In genomic region chr11:135019343-135019742, GRCh38 we compare ENCODE assay signal across 32 cellular contexts.
DNase-seq lines count a peak whose midpoint lies in the region; ATAC-seq and TF ChIP-seq lines count a peak whose summit lies in the region.
"Had no signal": no experiment of that assay in that cellular context is flagged by ENCODE, and none has a peak within 500 bp of the region (broad histone marks: within the 10 kb centered on the region; RNA-seq: fewer than 3 reads in every experiment).

No MANE protein-coding gene starts in this region.

- in situ Hi-C loops in brain microvascular endothelial cell (cut with HindIII; ENCODE audit: low pct_ligation_motif_present, low sequenced_read_pairs) = no loop called here

- peak overlapping the region; percentile 50 to 63 for H3K27ac Mint-ChIP-seq in stimulated activated naive CD8-positive, alpha-beta T cell treated with anti-CD3 and anti-CD28 coated beads, Interleukin-15, amount 100 ng/mL, for 72 hours
- H3K27ac Mint-ChIP-seq: B cell; CD14-positive monocyte; CD4-positive, alpha-beta memory T cell; CD4-positive, alpha-beta T cell; CD4-positive, CD25-positive, alpha-beta regulatory T cell; CD8-positive, alpha-beta T cell had no signal

- DNase-seq in stimulated activated naive CD8-positive, alpha-beta T cell treated with anti-CD3 and anti-CD28 coated beads, Interleukin-15, amount 100 ng/mL, for 72 hours = no peak
- DNase-seq in stimulated activated naive CD8-positive, alpha-beta T cell treated with anti-CD3 and anti-CD28 coated beads, Interleukin-15, Interleukin-2, amounts not matched to agents 100 U/mL and 50 U/mL, for 24 hours = no peak
- DNase-seq in brain microvascular endothelial cell = no peak
- peak; percentile 55 for DNase-seq in esophagus muscularis mucosa (ENCODE audit: extremely low spot score)
- no peak for DNase-seq in EL
- no peak for DNase-seq in mesenteric fat pad (ENCODE audit: low spot score)
- DNase-seq: 8988T; ACHN; AML-193; BE2C; C1 segment of cervical spinal cord; Caco-2; Calu3; CD4-positive, alpha-beta memory T cell; CD4-positive, alpha-beta T cell; CD4-positive, CD25-positive, alpha-beta regulatory T cell; CD8-positive, alpha-beta memory T cell; CD8-positive, alpha-beta T cell; COR-L47; DMS 273 treated with DMSO at 0.1 percent for 48 hours; DMS153; DMS53; DMS79; DMS79 treated with DMSO at 0.1 percent for 48 hours; DND-41 had no signal

- no peaks in the 10 kb centered on the region for H3K36me3 ChIP-seq in brain microvascular endothelial cell (replicated peaks)
- H3K36me3 ChIP-seq in esophagus muscularis mucosa = no peaks in the 10 kb centered on the region
- H3K36me3 ChIP-seq: BE2C; BLaER1; BLaER1 treated with 17β-estradiol and CSF1 and Interleukin-3, amounts not matched to agents 10 nM and 100 nM had no signal

- no peaks in the 10 kb centered on the region for H3K9me3 ChIP-seq in esophagus muscularis mucosa
- H3K9me3 ChIP-seq: A549; BE2C; BLaER1; BLaER1 treated with 17β-estradiol and CSF1 and Interleukin-3, amounts not matched to agents 10 nM and 100 nM; Caco-2 had no signal

- no peak for TF ChIP-seq EP300 in esophagus muscularis mucosa (IDR thresholded peaks at IDR 0.05)

- WGBS in esophagus muscularis mucosa = 63% methylated on average over 7 of the region's 7 CpGs

- H3K4me1 Mint-ChIP-seq in stimulated activated naive CD8-positive, alpha-beta T cell treated with anti-CD3 and anti-CD28 coated beads, Interleukin-15, amount 100 ng/mL, for 72 hours = no peaks in the 10 kb centered on the region
- H3K4me1 Mint-ChIP-seq: B cell; CD14-positive monocyte; CD4-positive, alpha-beta memory T cell; CD4-positive, CD25-positive, alpha-beta regulatory T cell; CD8-positive, alpha-beta memory T cell had no signal

- no peak overlapping the region for H3K4me3 Mint-ChIP-seq in stimulated activated naive CD8-positive, alpha-beta T cell treated with anti-CD3 and anti-CD28 coated beads, Interleukin-15, amount 100 ng/mL, for 72 hours
- H3K4me3 Mint-ChIP-seq: B cell; CD14-positive monocyte; CD4-positive, alpha-beta memory T cell; CD4-positive, alpha-beta T cell; CD4-positive, CD25-positive, alpha-beta regulatory T cell; CD8-positive, alpha-beta memory T cell; CD8-positive, alpha-beta T cell had no signal

- peaks cover 0 to 4% of the 10 kb centered on the region in 2 donors for H3K9me3 Mint-ChIP-seq in stimulated activated naive CD8-positive, alpha-beta T cell treated with anti-CD3 and anti-CD28 coated beads, Interleukin-15, amount 100 ng/mL, for 72 hours
- H3K9me3 Mint-ChIP-seq: CD4-positive, alpha-beta T cell; CD8-positive, alpha-beta T cell had no signal

- peaks cover 15% of the 10 kb centered on the region for H3K27me3 Mint-ChIP-seq in stimulated activated naive CD8-positive, alpha-beta T cell treated with anti-CD3 and anti-CD28 coated beads, Interleukin-15, amount 100 ng/mL, for 72 hours
- H3K27me3 Mint-ChIP-seq: CD4-positive, CD25-positive, alpha-beta regulatory T cell had no signal

- H3K4me1 ChIP-seq in esophagus muscularis mucosa = no peaks in the 10 kb centered on the region
- H3K4me1 ChIP-seq: A549, BE2C, BLaER1, Caco-2 had no signal

- H3K27me3 ChIP-seq in brain microvascular endothelial cell (replicated peaks) = no peaks in the 10 kb centered on the region
- peaks cover 0 to 15% (median 0%) of the 10 kb centered on the region in 4 donors for H3K27me3 ChIP-seq in esophagus muscularis mucosa
- H3K27me3 ChIP-seq: BE2C; BLaER1; BLaER1 treated with 17β-estradiol and CSF1 and Interleukin-3, amounts not matched to agents 10 nM and 100 nM had no signal

- no peak for TF ChIP-seq CTCF in brain microvascular endothelial cell (IDR thresholded peaks at IDR 0.05; ENCODE audit: low read depth, low read length, missing control alignments)
- no peak for TF ChIP-seq CTCF in esophagus muscularis mucosa (IDR thresholded peaks at IDR 0.05)

- intact Hi-C loops in esophagus muscularis mucosa (cut with DNase I) = no loop called here

- ATAC-seq in stimulated activated naive CD8-positive, alpha-beta T cell treated with anti-CD3 and anti-CD28 coated beads, Interleukin-15, amount 100 ng/mL, for 72 hours = no peak
- no peak for ATAC-seq in stimulated activated naive CD8-positive, alpha-beta T cell treated with anti-CD3 and anti-CD28 coated beads, Interleukin-15, Interleukin-2, amounts not matched to agents 100 U/mL and 50 U/mL, for 24 hours
- ATAC-seq: A549; CD8-positive, alpha-beta T cell had no signal

- no peak for TF ChIP-seq POLR2A in esophagus muscularis mucosa (IDR thresholded peaks at IDR 0.05; ENCODE audit: low read depth)

- no peak overlapping the region for H3K4me3 ChIP-seq in brain microvascular endothelial cell (ENCODE audit: low read depth, low read length)
- no peak overlapping the region for H3K4me3 ChIP-seq in esophagus muscularis mucosa
- H3K4me3 ChIP-seq: A549; BLaER1; BLaER1 treated with 17β-estradiol and CSF1 and Interleukin-3, amounts not matched to agents 10 nM and 100 nM had no signal

- peak overlapping the region; percentile 36 for H3K27ac ChIP-seq in brain microvascular endothelial cell
- no peak overlapping the region for H3K27ac ChIP-seq in esophagus muscularis mucosa (replicated peaks in 1 of 4)
- H3K27ac ChIP-seq: 22Rv1; A549; BLaER1; BLaER1 treated with 17β-estradiol and CSF1 and Interleukin-3, amounts not matched to agents 10 nM and 100 nM; C4-2B had no signal
